Comparison of ENCODE assay signal across 32 cellular contexts in the genomic region with DNA sequence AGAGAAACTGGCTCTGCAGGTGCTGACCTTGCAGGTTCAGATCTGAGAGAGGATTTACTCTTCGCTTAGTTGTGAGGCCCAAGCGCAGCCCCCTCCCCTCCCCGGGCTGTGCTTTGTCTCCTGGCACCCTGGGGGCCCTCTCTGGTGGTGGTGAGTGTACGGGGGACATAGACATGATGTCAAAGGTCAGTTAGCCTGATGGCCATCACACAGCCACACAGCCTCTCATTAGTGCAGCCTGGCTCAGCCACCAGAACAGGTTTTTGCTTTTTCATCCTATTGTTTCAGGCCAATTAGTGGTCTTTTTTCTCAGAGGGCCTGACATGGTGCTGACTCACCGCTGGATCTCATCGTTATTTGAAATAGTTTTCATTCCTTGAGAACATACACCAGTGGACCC.
"Had no signal": no experiment of that assay in that cellular context is flagged by ENCODE, and none has a peak within 500 bp of the region (broad histone marks: within the 10 kb centered on the region; RNA-seq: fewer than 3 reads in every experiment).

No MANE protein-coding gene starts in this region.

- H3K36me3 ChIP-seq: brain microvascular endothelial cell, cardiac muscle cell, MG63 had no signal

- H3K27me3 Mint-ChIP-seq: activated CD4-positive, alpha-beta memory T cell treated with anti-CD3 and anti-CD28 coated beads, Interleukin-2, amount 10 ng/mL, durations not matched to agents 7 days and 5 days; activated naive CD8-positive, alpha-beta T cell; activated T-helper 17 cell treated with anti-CD3 and anti-CD28 coated beads, Interleukin-2, amount 50 U/mL, for 72 hours; T-cell had no signal

- H3K9me3 Mint-ChIP-seq: activated CD4-positive, alpha-beta memory T cell treated with anti-CD3 and anti-CD28 coated beads, Interleukin-2, amount 10 ng/mL, durations not matched to agents 7 days and 5 days; activated naive CD4-positive, alpha-beta T cell treated with anti-CD3 and anti-CD28 coated beads for 36 hours had no signal

- H3K4me3 Mint-ChIP-seq: activated CD4-positive, alpha-beta memory T cell treated with anti-CD3 and anti-CD28 coated beads, Interleukin-2, amount 10 ng/mL, durations not matched to agents 7 days and 5 days; activated naive CD4-positive, alpha-beta T cell treated with anti-CD3 and anti-CD28 coated beads for 36 hours; activated naive CD8-positive, alpha-beta T cell; activated T-helper 17 cell treated with anti-CD3 and anti-CD28 coated beads, Interleukin-2, amount 50 U/mL, for 72 hours; T-cell had no signal

- H3K4me3 ChIP-seq: cardiac muscle cell, MG63, SK-N-MC had no signal

- DNase-seq: activated CD4-positive, alpha-beta memory T cell treated with anti-CD3 and anti-CD28 coated beads, Interleukin-2, amount 10 ng/mL, durations not matched to agents 7 days and 5 days; activated CD4-positive, alpha-beta T cell treated with anti-CD3 and anti-CD28 coated beads, Interleukin-2, amount 50 U/mL, for 1 hour; activated CD4-positive, CD25-positive, alpha-beta regulatory T cell; activated gamma-delta T cell; activated naive CD4-positive, alpha-beta T cell treated with anti-CD3 and anti-CD28 coated beads for 36 hours; activated T-cell treated with anti-CD3 and anti-CD28 coated beads for 4 hours; activated T-cell treated with anti-CD3 and anti-CD28 coated beads, Interleukin-2, amount 50 U/mL, for 48 hours; amygdala; brain microvascular endothelial cell; KG1; MG63; MV-4-11; NCI-H1092 treated with DMSO at 0.1 percent for 48 hours; NCI-H1417 treated with DMSO at 0.1 percent for 48 hours; NCI-H1694; NCI-H2029; NCI-H345; NCI-H510A treated with DMSO at 0.1 percent for 48 hours; NCI-H69; NK-92 treated with Interleukin-12 subunit alpha and Interleukin-12 subunit beta, amount 100 ng/mL, for 24 hours; OCI-M1; RPMI8226; T-cell; T-helper 2 cell; T1000 had no signal

- H3K27ac ChIP-seq: brain microvascular endothelial cell, cardiac muscle cell, SK-N-MC, VCaP had no signal

- H3K27ac Mint-ChIP-seq: activated CD4-positive, alpha-beta memory T cell treated with anti-CD3 and anti-CD28 coated beads, Interleukin-2, amount 10 ng/mL, durations not matched to agents 7 days and 5 days; activated naive CD4-positive, alpha-beta T cell treated with anti-CD3 and anti-CD28 coated beads for 36 hours; activated naive CD8-positive, alpha-beta T cell; activated T-helper 17 cell treated with anti-CD3 and anti-CD28 coated beads, Interleukin-2, amount 50 U/mL, for 72 hours; T-cell had no signal

- H3K27me3 ChIP-seq: brain microvascular endothelial cell, cardiac muscle cell, MG63 had no signal

- H3K9me3 ChIP-seq: MG63 had no signal

- H3K4me1 Mint-ChIP-seq: activated CD4-positive, alpha-beta memory T cell treated with anti-CD3 and anti-CD28 coated beads, Interleukin-2, amount 10 ng/mL, durations not matched to agents 7 days and 5 days; activated T-helper 17 cell treated with anti-CD3 and anti-CD28 coated beads, Interleukin-2, amount 50 U/mL, for 72 hours; T-cell had no signal

- ATAC-seq: activated T-helper 17 cell treated with anti-CD3 and anti-CD28 coated beads, Interleukin-2, amount 50 U/mL, for 72 hours; Panc1; Right ventricle myocardium inferior; T-cell had no signal

- H3K36me3 Mint-ChIP-seq: activated naive CD8-positive, alpha-beta T cell; T-cell had no signal
